In the genomic region with DNA sequence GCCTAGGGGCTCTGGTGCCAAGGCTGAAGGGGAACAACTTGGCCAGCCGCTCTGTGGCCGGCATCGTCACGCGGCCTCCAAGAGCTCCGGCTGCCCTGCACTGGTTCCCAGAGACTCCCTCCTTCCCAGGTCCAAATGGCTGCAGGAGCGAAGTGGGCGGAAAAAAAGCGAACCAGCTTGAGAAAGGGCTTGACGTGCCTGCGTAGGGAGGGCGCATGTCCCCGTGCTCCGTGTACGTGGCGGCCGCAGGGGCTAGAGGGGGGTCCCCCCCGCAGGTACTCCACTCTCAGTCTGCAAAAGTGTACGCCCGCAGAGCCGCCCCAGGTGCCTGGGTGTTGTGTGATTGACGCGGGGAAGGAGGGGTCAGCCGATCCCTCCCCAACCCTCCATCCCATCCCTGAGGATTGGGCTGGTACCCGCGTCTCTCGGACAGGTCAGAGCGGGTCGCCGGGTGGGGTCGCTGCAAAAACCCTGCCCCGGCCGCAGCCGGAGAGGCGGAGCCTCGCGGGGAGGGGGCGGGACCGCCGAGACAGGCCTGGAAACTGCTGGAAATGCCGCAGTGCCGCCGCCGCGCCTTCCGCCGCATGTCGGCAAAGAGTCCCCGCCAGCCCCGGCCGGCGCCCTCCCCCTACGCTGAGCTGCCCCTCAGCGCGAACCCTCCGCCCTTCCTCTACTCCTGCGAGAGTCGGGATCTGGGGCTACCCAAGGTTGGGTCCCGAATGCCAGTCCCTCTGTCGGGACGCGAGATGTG, we compare ENCODE assay signal across 1 cellular context.
TF ChIP-seq lines count a peak whose summit lies in the region.

No MANE protein-coding gene starts in this region.

TF ChIP-seq in K562, 482 proteins besides CTCF, POLR2A, EP300 and RAD21 (continued from another document):
- TF ChIP-seq TEAD1 (CRISPR knock-in tag; IDR thresholded peaks at IDR 0.05) (no peak; a peak in 1 of 4 replicates), ZFPM2 (CRISPR knock-in tag; IDR thresholded peaks at IDR 0.05) (no peak), CHD1 (IDR thresholded peaks at IDR 0.05; ENCODE audit: low read length) (peak; percentile 52), DIDO1 (tag; IDR thresholded peaks at IDR 0.05; ENCODE audit: low read depth) (no peak; the same call in 1 of the 2 replicates), ARID1B (IDR thresholded peaks at IDR 0.05) (peak; percentile 31; the same call in 1 of the 2 replicates), TCF3 (CRISPR knock-in tag; IDR thresholded peaks at IDR 0.05) (peak; percentile 27; the same call in 1 of the 2 replicates), GTF2F1 (IDR thresholded peaks at IDR 0.05; ENCODE audit: low read depth, low read length) (no peak), NCOA1 (IDR thresholded peaks at IDR 0.05; ENCODE audit: low read depth) (no peak; the same call in 1 of the 2 replicates), SMARCC2 (IDR thresholded peaks at IDR 0.05; ENCODE audit: low read depth) (no peak), POU5F1 (IDR thresholded peaks at IDR 0.05; ENCODE audit: borderline replicate concordance, low read depth, low read length, partially characterized antibody) (no peak), PHF21A (IDR thresholded peaks at IDR 0.05; ENCODE audit: borderline replicate concordance, low read depth) (no peak), PURB (CRISPR knock-in tag; IDR thresholded peaks at IDR 0.05; ENCODE audit: low read depth) (no peak), TSC22D4 (tag; IDR thresholded peaks at IDR 0.05) (no peak), NFIX (CRISPR knock-in tag; IDR thresholded peaks at IDR 0.05; ENCODE audit: low read depth) (no peak), ZNF384 (IDR thresholded peaks at IDR 0.05; ENCODE audit: low read depth, low read length) (0 out of 2 replicates have a peak, but pooled peaks have one; percentile 15), ZNF695 (CRISPR knock-in tag; IDR thresholded peaks at IDR 0.05) (no peak)
- TF ChIP-seq, protein P1, sequence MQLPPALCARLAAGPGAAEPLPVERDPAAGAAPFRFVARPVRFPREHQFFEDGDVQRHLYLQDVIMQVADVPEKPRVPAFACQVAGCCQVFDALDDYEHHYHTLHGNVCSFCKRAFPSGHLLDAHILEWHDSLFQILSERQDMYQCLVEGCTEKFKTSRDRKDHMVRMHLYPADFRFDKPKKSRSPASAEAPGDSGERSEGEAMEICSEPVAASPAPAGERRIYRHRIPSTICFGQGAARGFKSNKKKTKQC (CRISPR knock-in tag; IDR thresholded peaks at IDR 0.05) = no peak; the same call in 1 of the 2 replicates
- TF ChIP-seq, protein P2, sequence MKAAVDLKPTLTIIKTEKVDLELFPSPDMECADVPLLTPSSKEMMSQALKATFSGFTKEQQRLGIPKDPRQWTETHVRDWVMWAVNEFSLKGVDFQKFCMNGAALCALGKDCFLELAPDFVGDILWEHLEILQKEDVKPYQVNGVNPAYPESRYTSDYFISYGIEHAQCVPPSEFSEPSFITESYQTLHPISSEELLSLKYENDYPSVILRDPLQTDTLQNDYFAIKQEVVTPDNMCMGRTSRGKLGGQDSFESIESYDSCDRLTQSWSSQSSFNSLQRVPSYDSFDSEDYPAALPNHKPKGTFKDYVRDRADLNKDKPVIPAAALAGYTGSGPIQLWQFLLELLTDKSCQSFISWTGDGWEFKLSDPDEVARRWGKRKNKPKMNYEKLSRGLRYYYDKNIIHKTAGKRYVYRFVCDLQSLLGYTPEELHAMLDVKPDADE (conservative IDR thresholded peaks at IDR 0.05; ENCODE audit: control insufficient read depth, low read depth, low read length) = peak; percentile 84
- TF ChIP-seq, protein P3, sequence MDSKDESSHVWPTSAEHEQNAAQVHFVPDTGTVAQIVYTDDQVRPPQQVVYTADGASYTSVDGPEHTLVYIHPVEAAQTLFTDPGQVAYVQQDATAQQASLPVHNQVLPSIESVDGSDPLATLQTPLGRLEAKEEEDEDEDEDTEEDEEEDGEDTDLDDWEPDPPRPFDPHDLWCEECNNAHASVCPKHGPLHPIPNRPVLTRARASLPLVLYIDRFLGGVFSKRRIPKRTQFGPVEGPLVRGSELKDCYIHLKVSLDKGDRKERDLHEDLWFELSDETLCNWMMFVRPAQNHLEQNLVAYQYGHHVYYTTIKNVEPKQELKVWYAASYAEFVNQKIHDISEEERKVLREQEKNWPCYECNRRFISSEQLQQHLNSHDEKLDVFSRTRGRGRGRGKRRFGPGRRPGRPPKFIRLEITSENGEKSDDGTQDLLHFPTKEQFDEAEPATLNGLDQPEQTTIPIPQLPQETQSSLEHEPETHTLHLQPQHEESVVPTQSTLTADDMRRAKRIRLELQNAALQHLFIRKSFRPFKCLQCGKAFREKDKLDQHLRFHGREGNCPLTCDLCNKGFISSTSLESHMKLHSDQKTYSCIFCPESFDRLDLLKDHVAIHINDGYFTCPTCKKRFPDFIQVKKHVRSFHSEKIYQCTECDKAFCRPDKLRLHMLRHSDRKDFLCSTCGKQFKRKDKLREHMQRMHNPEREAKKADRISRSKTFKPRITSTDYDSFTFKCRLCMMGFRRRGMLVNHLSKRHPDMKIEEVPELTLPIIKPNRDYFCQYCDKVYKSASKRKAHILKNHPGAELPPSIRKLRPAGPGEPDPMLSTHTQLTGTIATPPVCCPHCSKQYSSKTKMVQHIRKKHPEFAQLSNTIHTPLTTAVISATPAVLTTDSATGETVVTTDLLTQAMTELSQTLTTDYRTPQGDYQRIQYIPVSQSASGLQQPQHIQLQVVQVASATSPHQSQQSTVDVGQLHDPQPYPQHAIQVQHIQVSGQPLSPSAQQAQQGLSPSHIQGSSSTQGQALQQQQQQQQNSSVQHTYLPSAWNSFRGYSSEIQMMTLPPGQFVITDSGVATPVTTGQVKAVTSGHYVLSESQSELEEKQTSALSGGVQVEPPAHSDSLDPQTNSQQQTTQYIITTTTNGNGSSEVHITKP (IDR thresholded peaks at IDR 0.05; ENCODE audit: partially characterized antibody) = no peak
- TF ChIP-seq, protein P4, sequence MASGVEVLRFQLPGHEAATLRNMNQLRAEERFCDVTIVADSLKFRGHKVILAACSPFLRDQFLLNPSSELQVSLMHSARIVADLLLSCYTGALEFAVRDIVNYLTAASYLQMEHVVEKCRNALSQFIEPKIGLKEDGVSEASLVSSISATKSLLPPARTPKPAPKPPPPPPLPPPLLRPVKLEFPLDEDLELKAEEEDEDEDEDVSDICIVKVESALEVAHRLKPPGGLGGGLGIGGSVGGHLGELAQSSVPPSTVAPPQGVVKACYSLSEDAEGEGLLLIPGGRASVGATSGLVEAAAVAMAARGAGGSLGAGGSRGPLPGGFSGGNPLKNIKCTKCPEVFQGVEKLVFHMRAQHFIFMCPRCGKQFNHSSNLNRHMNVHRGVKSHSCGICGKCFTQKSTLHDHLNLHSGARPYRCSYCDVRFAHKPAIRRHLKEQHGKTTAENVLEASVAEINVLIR (CRISPR knock-in tag; IDR thresholded peaks at IDR 0.05) = no peak
- TF ChIP-seq, protein P5, sequence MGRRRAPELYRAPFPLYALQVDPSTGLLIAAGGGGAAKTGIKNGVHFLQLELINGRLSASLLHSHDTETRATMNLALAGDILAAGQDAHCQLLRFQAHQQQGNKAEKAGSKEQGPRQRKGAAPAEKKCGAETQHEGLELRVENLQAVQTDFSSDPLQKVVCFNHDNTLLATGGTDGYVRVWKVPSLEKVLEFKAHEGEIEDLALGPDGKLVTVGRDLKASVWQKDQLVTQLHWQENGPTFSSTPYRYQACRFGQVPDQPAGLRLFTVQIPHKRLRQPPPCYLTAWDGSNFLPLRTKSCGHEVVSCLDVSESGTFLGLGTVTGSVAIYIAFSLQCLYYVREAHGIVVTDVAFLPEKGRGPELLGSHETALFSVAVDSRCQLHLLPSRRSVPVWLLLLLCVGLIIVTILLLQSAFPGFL (CRISPR knock-in tag; IDR thresholded peaks at IDR 0.05) = no peak
TF ChIP-seq in K562: peak in this region for 108.
